In genomic region chr13:51636349-51636890, GRCh38 we compare ENCODE assay signal across 11 cellular contexts. TPM values are rescaled to one million over a fixed set of nuclear protein-coding genes. Genes with fewer than 3 reads are reported as not detected.
A peak's percentile ranks its signal among the peaks of the same experiment; 100 is the strongest.
DNase-seq lines count a peak whose midpoint lies in the region; FAIRE-seq and TF ChIP-seq lines count a peak whose summit lies in the region.
"Had no signal": no experiment of that assay in that cellular context is flagged by ENCODE, and none has a peak within 500 bp of the region (broad histone marks: within the 10 kb centered on the region; RNA-seq: fewer than 3 reads in every experiment).

No MANE protein-coding gene starts in this region.

- no peak overlapping the region for H3K4me3 ChIP-seq in H1 (ENCODE audit: extremely low read depth in 1 of 4, insufficient read depth in 2 of 4, low read depth in 3 of 4, low read length in 4 of 4)
- no peak overlapping the region for H3K4me3 ChIP-seq in parathyroid adenoma (ENCODE audit: low read depth, low read length)

- no peak overlapping the region for H2BK15ac ChIP-seq in H1 (ENCODE audit: low read length)

- TF ChIP-seq RAD21 in H1 (IDR thresholded peaks at IDR 0.05 in 1 of 2, conservative IDR thresholded peaks at IDR 0.05 in 1 of 2; ENCODE audit: low read depth in 2 of 2, low read length in 2 of 2), result no peak

- H3K79me2 ChIP-seq in H1 (ENCODE audit: control insufficient read depth in 1 of 2, insufficient read depth in 2 of 2, low read length in 2 of 2) (peaks cover 0 to 97% of the 10 kb centered on the region in 2 experiments; a peak in 3 of 4 replicates), parathyroid adenoma (peaks cover 10% of the 10 kb centered on the region)

- no peaks in the 10 kb centered on the region for H3K9me3 ChIP-seq in H1 (ENCODE audit: insufficient read depth in 2 of 2, low read depth in 1 of 2, low read length in 1 of 2)
- no peaks in the 10 kb centered on the region for H3K9me3 ChIP-seq in parathyroid adenoma (ENCODE audit: control insufficient read depth, low read length)

- H4K91ac ChIP-seq in H1 (replicated peaks; ENCODE audit: insufficient read length, low read length), result no peak overlapping the region

- no peak overlapping the region for H4K8ac ChIP-seq in H1 (ENCODE audit: extremely low read depth, insufficient read depth, low read length)

- H3K36me3 ChIP-seq in H1 (ENCODE audit: control insufficient read depth in 2 of 4, insufficient read depth in 4 of 4, low read length in 3 of 4) (no peaks in the 10 kb centered on the region), parathyroid adenoma (ENCODE audit: control insufficient read depth, insufficient read depth, low read length) (no peaks in the 10 kb centered on the region)

- DNase-seq in DMS153 treated with DMSO at 0.1 percent for 48 hours (lab: John Stamatoyannopoulos, UW; ENCODE audit: unreplicated experiment) (peak; percentile 61), NCI-H2029 treated with DMSO at 0.1 percent for 48 hours (lab: John Stamatoyannopoulos, UW) (peak; percentile 83), H1 (ENCODE audit: low read depth in 1 of 2, low spot score in 2 of 2) (no peak), GM20000 (ENCODE audit: low spot score) (no peak)
- DNase-seq in stimulated activated CD4-positive, alpha-beta T cell treated with anti-CD3 and anti-CD28 coated beads, Interleukin-15, amount 100 ng/mL, for 24 hours, result no peak
- DNase-seq in effector CD8-positive, alpha-beta T cell (lab: John Stamatoyannopoulos, UW), result no peak
- DNase-seq: activated CD4-positive, alpha-beta T cell treated with anti-CD3 and anti-CD28 coated beads, Interleukin-2, amount 50 U/mL, for 4 hours; activated naive CD8-positive, alpha-beta T cell treated with anti-CD3 and anti-CD28 coated beads for 36 hours; NCI-H2171 treated with DMSO at 0.1 percent for 48 hours; stimulated activated CD4-positive, alpha-beta T cell treated with anti-CD3 and anti-CD28 coated beads, Interleukin-1b, Interleukin-23, amount 100 ng/mL, for 48 hours had no signal

- no peak for TF ChIP-seq POLR2A in H1 (IDR thresholded peaks at IDR 0.05; ENCODE audit: control extremely low read depth in 1 of 2, low read depth in 2 of 2, low read length in 2 of 2)

- no peak overlapping the region for H4K5ac ChIP-seq in H1 (ENCODE audit: insufficient read length, low read depth, low read length)

- H3K9ac ChIP-seq in H1 (replicated peaks in 1 of 4; ENCODE audit: extremely low read depth in 1 of 4, low read depth in 3 of 4, low read length in 3 of 4) (no peak overlapping the region), parathyroid adenoma (no peak overlapping the region)

- H2BK5ac ChIP-seq in H1 (ENCODE audit: low read depth, low read length), result no peak overlapping the region

- H3K27me3 ChIP-seq in H1 (replicated peaks in 1 of 4; ENCODE audit: control insufficient read depth in 3 of 4, extremely low read depth in 1 of 4, insufficient read depth in 3 of 4, low read length in 3 of 4), result no peaks in the 10 kb centered on the region
- no peaks in the 10 kb centered on the region for H3K27me3 ChIP-seq in parathyroid adenoma (ENCODE audit: control insufficient read depth, insufficient read depth, low read length)

- H4K20me1 ChIP-seq in H1 (replicated peaks in 1 of 2; ENCODE audit: control insufficient read depth in 1 of 2, insufficient read depth in 2 of 2, low read length in 2 of 2), result no peaks in the 10 kb centered on the region

- 71% methylated on average over 7 of the region's 7 CpGs; no CpG with 5 or more reads in 1 of the 2 experiments for WGBS in H1 (ENCODE audit: extremely low coverage in 1 of 2, insufficient coverage in 1 of 2, insufficient read length in 1 of 2, insufficient replicate concordance in 2 of 2, low coverage in 1 of 2, low lambda C conversion rate in 2 of 2, missing lambda C conversion rate in 1 of 2), 2 experiments

- H3K56ac ChIP-seq in H1 (replicated peaks; ENCODE audit: insufficient read length, low read depth, low read length), result no peak overlapping the region

- no peak overlapping the region for H2BK12ac ChIP-seq in H1 (ENCODE audit: low read depth, low read length)

- H3K18ac ChIP-seq in H1 (ENCODE audit: extremely low read depth, low read length), result no peak overlapping the region

- H2AK5ac ChIP-seq in H1 (ENCODE audit: low read depth, low read length), result peak overlapping the region; percentile 40; the same call in 1 of the 2 replicates

- no peaks in the 10 kb centered on the region for H3K23me2 ChIP-seq in H1 (ENCODE audit: low read depth, low read length)

- TF ChIP-seq CTCF in H1 (IDR thresholded peaks at IDR 0.05; ENCODE audit: control extremely low read depth in 1 of 3, insufficient read depth in 1 of 3, low read depth in 1 of 3, low read length in 3 of 3) (no peak), parathyroid adenoma (IDR thresholded peaks at IDR 0.05) (no peak), GM20000 (IDR thresholded peaks at IDR 0.05; ENCODE audit: extremely low read depth, missing control alignments) (no peak)

- H3K14ac ChIP-seq in H1 (ENCODE audit: insufficient read length), result no peak overlapping the region

- peak overlapping the region; percentile 3 for H2BK120ac ChIP-seq in H1 (replicated peaks; ENCODE audit: low read depth, low read length)

- FAIRE-seq in H1 (lab: Jason Lieb, UNC), result peak; percentile 7

- CTCF ChIA-PET in H1 (lab: Charles Lee; ENCODE audit: partially characterized antibody), result no interaction called here

- H2BK20ac ChIP-seq in H1 (ENCODE audit: low read length), result no peak overlapping the region

- peaks cover 4% of the 10 kb centered on the region for H3K79me1 ChIP-seq in H1 (ENCODE audit: low read depth, low read length)

- no peak overlapping the region for H3K23ac ChIP-seq in H1 (ENCODE audit: insufficient read length)

- H3K4me2 ChIP-seq in H1 (ENCODE audit: insufficient read depth in 1 of 2, low read depth in 2 of 2, low read length in 2 of 2) (peak overlapping the region in 1 of 2 experiments; percentile 19; a peak in 2 of 4 replicates), parathyroid adenoma (ENCODE audit: low read length) (peak overlapping the region; percentile 23)

- no peak overlapping the region for H3K27ac ChIP-seq in H1 (ENCODE audit: low read depth, low read length)
- H3K27ac ChIP-seq in parathyroid adenoma, result no peak overlapping the region

- peaks cover 6 to 19% (median 15%) of the 10 kb centered on the region in 4 experiments for H3K4me1 ChIP-seq in H1 (replicated peaks in 1 of 4; ENCODE audit: control insufficient read depth in 3 of 4, insufficient read depth in 4 of 4, low read length in 3 of 4)
- H3K4me1 ChIP-seq in parathyroid adenoma, result peaks cover 7% of the 10 kb centered on the region

- H2AFZ ChIP-seq in H1 (ENCODE audit: low read length), result no peak overlapping the region
- no peak overlapping the region for H2AFZ ChIP-seq in parathyroid adenoma

- POLR2A ChIA-PET in H1 (lab: Charles Lee; ENCODE audit: partially characterized antibody), result no interaction called here

- H3K4ac ChIP-seq in H1 (replicated peaks; ENCODE audit: insufficient read length, low read depth, low read length), result no peak overlapping the region

- no peak for TF ChIP-seq EP300 in H1 (IDR thresholded peaks at IDR 0.05; ENCODE audit: borderline replicate concordance in 1 of 2, low read depth in 2 of 2, low read length in 2 of 2)

TF ChIP-seq in H1, 55 proteins besides CTCF, POLR2A, EP300 and RAD21:
- TF ChIP-seq KDM4A (IDR thresholded peaks at IDR 0.05; ENCODE audit: low read depth, low read length, severe bottlenecking) (no peak), TAF1 (IDR thresholded peaks at IDR 0.05; ENCODE audit: low read depth, low read length) (no peak), E2F6 (IDR thresholded peaks at IDR 0.05) (no peak), ASH2L (IDR thresholded peaks at IDR 0.05; ENCODE audit: low read length) (no peak), MAX (IDR thresholded peaks at IDR 0.05) (no peak), SP2 (IDR thresholded peaks at IDR 0.05; ENCODE audit: low read length) (no peak), SRF (IDR thresholded peaks at IDR 0.05; ENCODE audit: low read depth, low read length) (no peak), NANOG (IDR thresholded peaks at IDR 0.05; ENCODE audit: insufficient read depth, low read depth, low read length, poor library complexity, severe bottlenecking) (no peak), TEAD4 (IDR thresholded peaks at IDR 0.05; ENCODE audit: low read depth, low read length) (no peak), CHD1 (IDR thresholded peaks at IDR 0.05; ENCODE audit: low read depth, low read length) (no peak), JUN (IDR thresholded peaks at IDR 0.05; ENCODE audit: low read depth, low read length) (no peak), GABPA (IDR thresholded peaks at IDR 0.05; ENCODE audit: borderline replicate concordance, insufficient read depth, low read length) (no peak), SUZ12 (IDR thresholded peaks at IDR 0.05; ENCODE audit: low read length) (no peak), SAP30 (IDR thresholded peaks at IDR 0.05; ENCODE audit: insufficient read depth, insufficient replicate concordance, low read length) (no peak), GTF2F1 (IDR thresholded peaks at IDR 0.05; ENCODE audit: borderline replicate concordance, low read depth, low read length) (no peak), BRCA1 (IDR thresholded peaks at IDR 0.05; ENCODE audit: low read depth, low read length) (no peak)

RNA-seq across cellular contexts. Expression of gene WDFY2, which starts 52.2 kb away (rescaled TPM):
- total RNA-seq in H1 (2021; fragmentation: NEBNext Ultra II Directional; extraction: Animal tissue kit (Norgen Biotek cat#: 25700)), result 29.0 and 31.1 TPM in 2 replicates
- polyA plus RNA-seq in H1 (2011; rRNA removed), result 13.5 and 13.9 TPM in 2 replicates
- polyA plus RNA-seq in H1 (2011; cell fraction: cytosol; rRNA removed), result 18.9 TPM
- polyA plus RNA-seq in H1 (2011; cell fraction: nucleus; rRNA removed), result 36.9 TPM
- 16.2 to 20.8 TPM (median 18.3 TPM) in 4 replicates for polyA plus RNA-seq in H1 (2012, experiment 1 of 2)
- 5.1 TPM for polyA plus RNA-seq in H1 (2012, experiment 2 of 2)
- polyA plus RNA-seq in H1 (2013, experiment 1 of 2), result 15.5 TPM
- polyA plus RNA-seq in H1 (2013, experiment 2 of 2), result 14.5 TPM
- 38.2 and 40.9 TPM in 2 replicates for polyA minus RNA-seq in H1 (2011; rRNA and poly(A)+ RNA removed)
- 16.6 TPM for polyA minus RNA-seq in H1 (2011; cell fraction: cytosol; rRNA and poly(A)+ RNA removed)
- polyA minus RNA-seq in H1 (2011; cell fraction: nucleus; rRNA and poly(A)+ RNA removed), result 60.5 TPM

Comparison
In these comparisons a context has a peak if more than half of its experiments do, and no peak if none do; other contexts are left out.
1. DNase-seq: peak in DMS153 treated with DMSO at 0.1 percent for 48 hours (single experiment) and NCI-H2029 treated with DMSO at 0.1 percent for 48 hours (single experiment); none in H1 (0 of 2), stimulated activated CD4-positive, alpha-beta T cell treated with anti-CD3 and anti-CD28 coated beads, Interleukin-15, amount 100 ng/mL, for 24 hours (single experiment), GM20000 (single experiment) and effector CD8-positive, alpha-beta T cell (single experiment).